Comparison of ENCODE assay signal across 10 cellular contexts in genomic region chr5:135141303-135142268, GRCh38.
DNase-seq lines count a peak whose midpoint lies in the region; ATAC-seq, FAIRE-seq and TF ChIP-seq lines count a peak whose summit lies in the region.
"Had no signal": no experiment of that assay in that cellular context is flagged by ENCODE, and none has a peak within 500 bp of the region (broad histone marks: within the 10 kb centered on the region; RNA-seq: fewer than 3 reads in every experiment).

No MANE protein-coding gene starts in this region.

- no peak overlapping the region for H3K4me3 ChIP-seq in RWPE2 (ENCODE audit: severe bottlenecking)
- no peak overlapping the region for H3K4me3 ChIP-seq in heart right ventricle
- H3K4me3 ChIP-seq: right atrium auricular region had no signal

- WGBS in heart right ventricle, 2 donors: 80 to 82% methylated on average over 13 of the region's 13 CpGs

- DNase-seq in CD1c-positive myeloid dendritic cell (ENCODE audit: extremely low spot score): peak; percentile 31
- peak; percentile 15 for DNase-seq in HS-27A (ENCODE audit: low read depth)
- no peak for DNase-seq in RWPE2 (ENCODE audit: low spot score)
- peak; percentile 59 for DNase-seq in mesenteric fat pad (ENCODE audit: low spot score)
- DNase-seq in heart right ventricle: no peak
- DNase-seq in NCI-H2081 (lab: John Stamatoyannopoulos, UW): no peak
- DNase-seq in Right ventricle myocardium inferior (ENCODE audit: missing footprints): no peak
- no peak for DNase-seq in GM12892 (ENCODE audit: insufficient read length)
- DNase-seq: T-helper 2 cell had no signal

- H3K4me1 ChIP-seq in RWPE2 (ENCODE audit: insufficient read depth, poor library complexity, severe bottlenecking) (peaks cover 45% of the 10 kb centered on the region), heart right ventricle (peaks cover 0 to 22% (median 0%) of the 10 kb centered on the region in 9 donors)
- H3K4me1 ChIP-seq: right atrium auricular region had no signal

- no peak for FAIRE-seq in GM12892 (lab: Jason Lieb, UNC)

- TF ChIP-seq CTCF in RWPE2 (IDR thresholded peaks at IDR 0.05; ENCODE audit: poor library complexity, severe bottlenecking): no peak
- TF ChIP-seq CTCF in heart right ventricle (IDR thresholded peaks at IDR 0.05): no peak

- no peaks in the 10 kb centered on the region for H3K27me3 ChIP-seq in RWPE2 (ENCODE audit: insufficient read depth, poor library complexity, severe bottlenecking)
- peaks cover 0 to 10% (median 4%) of the 10 kb centered on the region in 7 donors for H3K27me3 ChIP-seq in heart right ventricle
- H3K27me3 ChIP-seq: right atrium auricular region had no signal

- H3K36me3 ChIP-seq in RWPE2 (ENCODE audit: low read depth) (no peaks in the 10 kb centered on the region), heart right ventricle (no peaks in the 10 kb centered on the region)
- H3K36me3 ChIP-seq: right atrium auricular region had no signal

- H3K27ac ChIP-seq in RWPE2 (ENCODE audit: poor library complexity, severe bottlenecking) (peak overlapping the region; percentile 92), heart right ventricle (peak overlapping the region in 1 of 10 donors; percentile 62)
- H3K27ac ChIP-seq: right atrium auricular region had no signal

- H3K9me3 ChIP-seq in RWPE2 (ENCODE audit: severe bottlenecking): no peaks in the 10 kb centered on the region
- no peaks in the 10 kb centered on the region for H3K9me3 ChIP-seq in heart right ventricle
- H3K9me3 ChIP-seq: right atrium auricular region had no signal

- ATAC-seq in RWPE2 (ENCODE audit: low read depth) (peak; percentile 47), heart right ventricle (no peak), Right ventricle myocardium inferior (no peak)

- TF ChIP-seq POLR2A in GM12892 (IDR thresholded peaks at IDR 0.05; ENCODE audit: low read depth, low read length): no peak

- intact Hi-C loops in heart right ventricle (cut with DNase I) (no loop called here), Right ventricle myocardium inferior (cut with DNase I) (no loop called here)

Comparison
In these comparisons a context has a peak if more than half of its experiments do, and no peak if none do; other contexts are left out.
1. DNase-seq: peak in CD1c-positive myeloid dendritic cell (single experiment), HS-27A (single experiment) and mesenteric fat pad (single experiment); none in RWPE2 (single experiment), heart right ventricle (0 of 2), NCI-H2081 (0 of 2), Right ventricle myocardium inferior (single experiment) and GM12892 (single experiment).